In the genomic region with DNA sequence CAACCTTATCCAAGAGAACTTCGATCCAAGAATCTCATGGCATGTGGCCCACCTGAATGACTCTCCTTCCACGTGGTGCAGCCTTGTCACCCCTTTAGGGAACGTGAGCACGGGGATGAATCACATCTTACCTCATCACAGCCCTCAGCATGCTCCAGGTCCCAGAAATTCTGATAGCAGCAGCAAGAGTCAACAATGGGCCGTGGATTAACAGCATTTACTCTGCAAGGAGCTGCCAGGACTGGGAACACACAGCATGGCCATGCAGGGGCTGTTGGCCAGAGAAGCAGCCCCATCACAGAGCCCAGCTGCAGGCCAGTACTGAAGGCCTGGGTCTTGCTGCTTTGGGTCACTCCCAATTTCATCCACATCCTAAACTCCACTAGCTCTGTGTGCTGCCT, we compare ENCODE assay signal across 16 cellular contexts.
A peak's percentile ranks its signal among the peaks of the same experiment; 100 is the strongest.
DNase-seq lines count a peak whose midpoint lies in the region; ATAC-seq, FAIRE-seq and TF ChIP-seq lines count a peak whose summit lies in the region.
"Had no signal": no experiment of that assay in that cellular context is flagged by ENCODE, and none has a peak within 500 bp of the region (broad histone marks: within the 10 kb centered on the region; RNA-seq: fewer than 3 reads in every experiment).

No MANE protein-coding gene starts in this region.

- ATAC-seq in left lobe of liver (peak; percentile 36), T-cell (replicated peaks in 1 of 4) (no peak)
- ATAC-seq: activated CD4-positive, CD25-positive, alpha-beta regulatory T cell treated with anti-CD3 and anti-CD28 coated beads, Interleukin-2, amount 50 U/mL, for 24 hours; activated T-cell treated with anti-CD3 and anti-CD28 coated beads, Interleukin-2, amount 50 U/mL, for 72 hours; stimulated activated naive B cell treated with anti-CD40 and anti-IgM and Interleukin-4, amounts not matched to agents 10 μg/mL and 1 μg/mL and 100 μg/mL, for 72 hours had no signal

- peak overlapping the region in 2 of 5 donors; percentile 58 for H3K27ac ChIP-seq in stomach

- peaks cover 29 to 39% of the 10 kb centered on the region in 2 donors for H3K27me3 Mint-ChIP-seq in T-cell

- intact Hi-C loops in stomach (cut with DNase I; ENCODE audit: low total_unique reads) = no loop called here

- no peak for FAIRE-seq in D721Med (lab: Jason Lieb, UNC)

- no peak for TF ChIP-seq EP300 in stomach (IDR thresholded peaks at IDR 0.05)

- no peaks in the 10 kb centered on the region for H3K9me3 ChIP-seq in stomach
- H3K9me3 ChIP-seq: SK-N-SH had no signal

- no peak overlapping the region for H3K4me3 Mint-ChIP-seq in T-cell
- H3K4me3 Mint-ChIP-seq: activated T-cell treated with anti-CD3 and anti-CD28 coated beads, Interleukin-2, amount 50 U/mL, for 72 hours; stimulated activated naive B cell treated with anti-CD40 and anti-IgM and Interleukin-4, amounts not matched to agents 10 μg/mL and 1 μg/mL and 100 μg/mL, for 72 hours had no signal

- H3K4me1 Mint-ChIP-seq in T-cell = peaks cover 7 to 13% (median 7%) of the 10 kb centered on the region in 3 donors

- DNase-seq in M059J (ENCODE audit: low read depth) (peak; percentile 86), ecto neural progenitor cell (ENCODE audit: low spot score) (peak; percentile 35), left lobe of liver (ENCODE audit: low spot score) (no peak), stomach (peak; percentile 80), T-cell (no peak), D721Med (ENCODE audit: insufficient read length, low spot score) (no peak), COLO668 (lab: John Stamatoyannopoulos, UW; ENCODE audit: unreplicated experiment) (no peak)
- DNase-seq in stimulated activated CD4-positive, alpha-beta T cell treated with anti-CD3 and anti-CD28 coated beads, Interleukin-15, amount 100 ng/mL, for 24 hours = no peak
- DNase-seq: activated T-cell treated with anti-CD3 and anti-CD28 coated beads, Interleukin-2, amount 50 U/mL, for 72 hours; central memory CD4-positive, alpha-beta T cell; GF-D8; NCI-H1092 treated with DMSO at 0.1 percent for 48 hours; NCI-H82; SK-N-SH; stimulated activated naive B cell treated with anti-CD40 and anti-IgM and Interleukin-4, amounts not matched to agents 10 μg/mL and 1 μg/mL and 100 μg/mL, for 72 hours had no signal

- TF ChIP-seq CTCF in stomach (IDR thresholded peaks at IDR 0.05) (no peak), D721Med (IDR thresholded peaks at IDR 0.05; ENCODE audit: insufficient read depth, missing control alignments) (no peak)

- no peaks in the 10 kb centered on the region for H3K36me3 Mint-ChIP-seq in T-cell

- no peak for TF ChIP-seq POLR2A in stomach (IDR thresholded peaks at IDR 0.05)

- 10 to 31% (median 20%) methylated on average over 2 to 5 of the region's 5 CpGs for WGBS in stomach, 5 donors

- CTCF ChIA-PET in T-cell (lab: Charles Lee) = no interaction called here

- H3K27ac Mint-ChIP-seq in T-cell = no peak overlapping the region
- H3K27ac Mint-ChIP-seq: activated T-cell treated with anti-CD3 and anti-CD28 coated beads, Interleukin-2, amount 50 U/mL, for 72 hours; stimulated activated naive B cell treated with anti-CD40 and anti-IgM and Interleukin-4, amounts not matched to agents 10 μg/mL and 1 μg/mL and 100 μg/mL, for 72 hours had no signal

- no peaks in the 10 kb centered on the region for H3K27me3 ChIP-seq in stomach

- POLR2A ChIA-PET in T-cell (lab: Charles Lee) = no interaction called here

- no peaks in the 10 kb centered on the region for H3K36me3 ChIP-seq in stomach

- H3K9me3 Mint-ChIP-seq in T-cell = no peaks in the 10 kb centered on the region
- H3K9me3 Mint-ChIP-seq: activated T-cell treated with anti-CD3 and anti-CD28 coated beads, Interleukin-2, amount 50 U/mL, for 72 hours; stimulated activated naive B cell treated with anti-CD40 and anti-IgM and Interleukin-4, amounts not matched to agents 10 μg/mL and 1 μg/mL and 100 μg/mL, for 72 hours had no signal

- H3K4me1 ChIP-seq in stomach = peaks cover 5 to 47% (median 19%) of the 10 kb centered on the region in 4 donors

- no peak overlapping the region for H3K4me3 ChIP-seq in stomach

Comparison
In these comparisons a context has a peak if more than half of its experiments do, and no peak if none do; other contexts are left out.
1. DNase-seq: peak in M059J (single experiment), ecto neural progenitor cell (single experiment) and stomach (single experiment); none in left lobe of liver (single experiment), stimulated activated CD4-positive, alpha-beta T cell treated with anti-CD3 and anti-CD28 coated beads, Interleukin-15, amount 100 ng/mL, for 24 hours (single experiment), T-cell (0 of 34), D721Med (single experiment) and COLO668 (single experiment).